Comparison of ENCODE assay signal across 8 cellular contexts in genomic region chr18:3261393-3262233, GRCh38. TPM values are rescaled to one million over a fixed set of nuclear protein-coding genes. Genes with fewer than 3 reads are reported as not detected.
A peak's percentile ranks its signal among the peaks of the same experiment; 100 is the strongest.
DNase-seq lines count a peak whose midpoint lies in the region; ATAC-seq and TF ChIP-seq lines count a peak whose summit lies in the region.

Gene MYL12B, plus strand, starts transcription at chr18:3262133. Its CDS starts 10,766 bp downstream, at chr18:3272899.

- DNase-seq in AG20443 (ENCODE audit: low spot score) (peak; percentile 86), NCI-H510A treated with DMSO at 0.1 percent for 48 hours (lab: John Stamatoyannopoulos, UW) (peak; percentile 71), lower lobe of right lung (peak; percentile 92)
- DNase-seq in activated CD4-positive, alpha-beta T cell treated with anti-CD3 and anti-CD28 coated beads, Interleukin-2, amount 50 U/mL, for 48 hours, result peak; percentile 76 to 80
- peak; percentile 48 to 73 (median 57) for DNase-seq in stimulated activated CD4-positive, alpha-beta T cell treated with anti-CD3 and anti-CD28 coated beads, TNF-alpha, amount 100 ng/mL, for 24 hours (ENCODE audit: low read depth in 3 of 3)

- peak within 1 kb of the TSS; percentile 96 for H3K27ac ChIP-seq in duodenal mucosa (ENCODE audit: low read depth, low read length)
- peak within 1 kb of the TSS; percentile 95 for H3K27ac ChIP-seq in lower lobe of right lung

- peak; percentile 72 for ATAC-seq in GM18873 (IDR thresholded peaks at IDR 0.05; ENCODE audit: low FRiP score, unreplicated experiment)
- ATAC-seq in HG03135 (IDR thresholded peaks at IDR 0.05; ENCODE audit: unreplicated experiment), result peak; percentile 85
- ATAC-seq in lower lobe of right lung, result peak; percentile 95 to 96

- H3K4me1 ChIP-seq in duodenal mucosa (ENCODE audit: control insufficient read depth in 1 of 2, insufficient read depth in 2 of 2, low read length in 2 of 2), result peaks cover 37% of the 10 kb centered on the region in 2 donors
- H3K4me1 ChIP-seq in lower lobe of right lung, result peaks cover 64% of the 10 kb centered on the region

- H3K27me3 ChIP-seq in duodenal mucosa (ENCODE audit: control insufficient read depth in 1 of 2, insufficient read depth in 2 of 2, low read length in 2 of 2), result no peaks in the 10 kb centered on the region
- H3K27me3 ChIP-seq in lower lobe of right lung (ENCODE audit: low read depth), result no peaks in the 10 kb centered on the region

- H3K4me3 ChIP-seq in duodenal mucosa (ENCODE audit: low read depth in 1 of 2, low read length in 2 of 2) (peak within 1 kb of the TSS; percentile 96), lower lobe of right lung (peak within 1 kb of the TSS; percentile 81)

- TF ChIP-seq CTCF in lower lobe of right lung (IDR thresholded peaks at IDR 0.05), result no peak

- no peaks in the 10 kb centered on the region for H3K9me3 ChIP-seq in duodenal mucosa (ENCODE audit: control insufficient read depth in 1 of 2, low read length in 2 of 2)
- H3K9me3 ChIP-seq in lower lobe of right lung, result no peaks in the 10 kb centered on the region

- H3K36me3 ChIP-seq in duodenal mucosa (ENCODE audit: control insufficient read depth in 1 of 2, insufficient read depth in 2 of 2, low read length in 2 of 2), result peaks cover 12 to 21% of the 10 kb centered on the region in 2 donors
- H3K36me3 ChIP-seq in lower lobe of right lung, result peaks cover 28% of the 10 kb centered on the region

- intact Hi-C loops in lower lobe of right lung (cut with DNase I), result no loop called here

- peak within 1 kb of the TSS; percentile 95 to 99 for H3K9ac ChIP-seq in duodenal mucosa (ENCODE audit: low read depth in 1 of 2, low read length in 2 of 2)

RNA-seq across cellular contexts. Expression of gene MYL12B, which starts in this region (rescaled TPM):
- 318 TPM for total RNA-seq in lower lobe of right lung

Comparison
In these comparisons a context has a peak if more than half of its experiments do, and no peak if none do; other contexts are left out.
1. Peak in every context shown above with its lines: DNase-seq, ATAC-seq, H3K4me3 ChIP-seq and H3K27ac ChIP-seq.